ENCODE assay signal across 9 cellular contexts in genomic region chr1:54403377-54403776, GRCh38. TPM values are rescaled to one million over a fixed set of nuclear protein-coding genes. Genes with fewer than 3 reads are reported as not detected.
DNase-seq lines count a peak whose midpoint lies in the region; ATAC-seq and TF ChIP-seq lines count a peak whose summit lies in the region.
"Had no signal": no experiment of that assay in that cellular context is flagged by ENCODE, and none has a peak within 500 bp of the region (broad histone marks: within the 10 kb centered on the region; RNA-seq: fewer than 3 reads in every experiment).

No MANE protein-coding gene starts in this region.

- H3K36me3 ChIP-seq in Caco-2 (ENCODE audit: control insufficient read depth, insufficient read depth, low read length) (no peaks in the 10 kb centered on the region; the same call in 1 of the 2 replicates), ectodermal cell (ENCODE audit: control insufficient read depth, insufficient read depth, low read length) (peaks cover 31% of the 10 kb centered on the region), neural progenitor cell (peaks cover 9% of the 10 kb centered on the region)

- H3K4me1 ChIP-seq in Caco-2, result peaks cover 7% of the 10 kb centered on the region
- H3K4me1 ChIP-seq in ectodermal cell (ENCODE audit: control insufficient read depth, insufficient read depth, low read length), result peaks cover 14% of the 10 kb centered on the region
- peaks cover 29% of the 10 kb centered on the region for H3K4me1 ChIP-seq in neural progenitor cell

- H3K36me3 Mint-ChIP-seq in Caco-2 (ENCODE audit: insufficient read depth, unreplicated experiment) (peaks cover 40% of the 10 kb centered on the region), neural progenitor cell (peaks cover 54% of the 10 kb centered on the region)

- BruUV-seq in Caco-2 (replicated peaks; lab: Mats Ljungman, UMichigan), result no TSS peak

- H2AFZ ChIP-seq in neural progenitor cell (replicated peaks), result no peak overlapping the region

- intact Hi-C loops in Caco-2 (cut with micrococcal nuclease; ENCODE audit: unreplicated experiment), result loop anchor here (10.0 kb wide), 1 partner anchor 279 kb away; no protein-coding TSS in a partner anchor

- no peak for TF ChIP-seq POLR2A in NB4 (IDR thresholded peaks at IDR 0.05; ENCODE audit: extremely low read depth, insufficient read length)

- no peak for TF ChIP-seq CTCF in Caco-2 (IDR thresholded peaks at IDR 0.05; ENCODE audit: insufficient read depth in 1 of 2, low read depth in 1 of 2, low read length in 1 of 2, severe bottlenecking in 1 of 2, unreplicated experiment in 1 of 2)
- no peak for TF ChIP-seq CTCF in NB4 (IDR thresholded peaks at IDR 0.05; ENCODE audit: low read depth, low read length)
- TF ChIP-seq CTCF in neural progenitor cell (IDR thresholded peaks at IDR 0.05), result no peak

- no peaks in the 10 kb centered on the region for H3K27me3 Mint-ChIP-seq in Caco-2 (ENCODE audit: insufficient read depth, unreplicated experiment)
- H3K27me3 Mint-ChIP-seq in neural progenitor cell (ENCODE audit: insufficient read depth, low read depth), result peaks cover 2% of the 10 kb centered on the region

- CTCF ChIA-PET in Caco-2 (lab: Charles Lee), result interaction anchor here (0.9 kb wide), 1 partner anchor 85 kb away, joined by 5 read pairs; no protein-coding TSS in a partner anchor

- H3K27ac Mint-ChIP-seq in Caco-2 (ENCODE audit: unreplicated experiment) (no peak overlapping the region), neural progenitor cell (no peak overlapping the region)

- H4K20me1 ChIP-seq in neural progenitor cell (ENCODE audit: low read depth), result peaks cover 72% of the 10 kb centered on the region

- ATAC-seq in GM21367 (IDR thresholded peaks at IDR 0.05; ENCODE audit: unreplicated experiment), result no peak
- no peak for ATAC-seq in GM18868 (IDR thresholded peaks at IDR 0.05; ENCODE audit: unreplicated experiment)

- no peaks in the 10 kb centered on the region for H3K9me3 Mint-ChIP-seq in Caco-2 (ENCODE audit: unreplicated experiment)
- H3K9me3 Mint-ChIP-seq in neural progenitor cell, result no peaks in the 10 kb centered on the region

- 55 to 61% methylated on average over 8 of the region's 8 CpGs for WGBS in ectodermal cell, 2 experiments

- H3K27ac ChIP-seq in ectodermal cell (ENCODE audit: insufficient read depth, low read depth, low read length, poor library complexity, severe bottlenecking) (no peak overlapping the region), neural progenitor cell (no peak overlapping the region)

- DNase-seq in Caco-2, result no peak
- DNase-seq in NB4 (ENCODE audit: low read depth), result no peak
- DNase-seq in neural progenitor cell (ENCODE audit: low spot score), result no peak
- no peak for DNase-seq in DMS153 treated with DMSO at 0.1 percent for 48 hours (lab: John Stamatoyannopoulos, UW; ENCODE audit: unreplicated experiment)
- DNase-seq in anterior cingulate cortex (lab: John Stamatoyannopoulos, UW), result no peak
- DNase-seq: activated CD8-positive, alpha-beta memory T cell treated with anti-CD3 and anti-CD28 coated beads, Interleukin-2, amount 50 U/mL, for 4 hours had no signal

- H3K4me2 ChIP-seq in neural progenitor cell, result peak overlapping the region; percentile 87

- H3K9ac ChIP-seq in neural progenitor cell, result no peak overlapping the region

- no peaks in the 10 kb centered on the region for H3K9me3 ChIP-seq in Caco-2
- no peaks in the 10 kb centered on the region for H3K9me3 ChIP-seq in ectodermal cell (ENCODE audit: control insufficient read depth, low read length)
- no peaks in the 10 kb centered on the region for H3K9me3 ChIP-seq in neural progenitor cell (ENCODE audit: low read depth)

- peaks cover 72% of the 10 kb centered on the region for H3K79me2 ChIP-seq in neural progenitor cell (ENCODE audit: low read depth)

- POLR2A ChIA-PET in Caco-2 (lab: Charles Lee), result no interaction called here

- peaks cover 18% of the 10 kb centered on the region for H3F3A ChIP-seq in neural progenitor cell (ENCODE audit: low read depth)

- H3K4me3 Mint-ChIP-seq in Caco-2 (ENCODE audit: unreplicated experiment), result peak overlapping the region; percentile 68
- H3K4me3 Mint-ChIP-seq in neural progenitor cell, result peak overlapping the region; percentile 90

- H3K27me3 ChIP-seq in Caco-2 (replicated peaks; ENCODE audit: control insufficient read depth, insufficient read depth, low read length) (no peaks in the 10 kb centered on the region), ectodermal cell (ENCODE audit: control insufficient read depth, insufficient read depth, low read length, poor library complexity, severe bottlenecking) (no peaks in the 10 kb centered on the region), neural progenitor cell (no peaks in the 10 kb centered on the region)

- H3K4me1 Mint-ChIP-seq in Caco-2 (ENCODE audit: low read depth, unreplicated experiment) (peaks cover 22% of the 10 kb centered on the region), neural progenitor cell (peaks cover 54% of the 10 kb centered on the region)

- H3K4me3 ChIP-seq in Caco-2 (ENCODE audit: low read depth, low read length), result no peak overlapping the region
- peak overlapping the region; percentile 32 for H3K4me3 ChIP-seq in NB4 (ENCODE audit: low read depth, low read length)
- peak overlapping the region; percentile 79 for H3K4me3 ChIP-seq in ectodermal cell (ENCODE audit: insufficient read depth, low read depth, low read length)
- peak overlapping the region; percentile 97 for H3K4me3 ChIP-seq in neural progenitor cell

RNA-seq across cellular contexts. Expression of gene SSBP3, which starts 2.8 kb away (rescaled TPM):
- 40.6 and 42.1 TPM in 2 replicates for total RNA-seq in Caco-2 (2022)
- polyA plus RNA-seq in ectodermal cell (2013, experiment 1 of 4), result 165 TPM
- polyA plus RNA-seq in ectodermal cell (2013, experiment 2 of 4), result 166 TPM
- 129 TPM for polyA plus RNA-seq in ectodermal cell (2013, experiment 3 of 4)
- polyA plus RNA-seq in ectodermal cell (2013, experiment 4 of 4), result 145 TPM
- total RNA-seq in neural progenitor cell (ENCODE audit: low replicate concordance), result 53.0 and 86.1 TPM in 2 replicates
